ENCODE assay signal across 12 cellular contexts in the genomic region with DNA sequence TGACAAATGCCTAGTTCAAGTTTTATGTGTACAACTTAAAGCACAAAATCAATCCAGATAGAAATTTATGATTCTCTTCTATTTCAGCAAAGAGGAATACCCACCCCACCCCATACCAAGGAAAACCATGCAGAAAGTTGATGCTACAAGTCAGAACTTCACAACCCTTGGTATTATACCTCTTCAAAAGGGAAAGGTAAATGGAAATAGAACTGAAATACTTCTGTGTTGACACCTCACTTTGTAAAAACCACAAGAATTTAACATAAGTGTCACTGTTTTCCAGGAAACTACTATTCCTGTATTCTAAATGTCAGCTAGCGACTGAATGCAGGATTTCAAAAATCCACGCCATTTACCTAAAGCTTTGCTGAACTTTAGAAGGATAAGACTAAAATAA. TPM values are rescaled to one million over a fixed set of nuclear protein-coding genes. Genes with fewer than 3 reads are reported as not detected.
DNase-seq lines count a peak whose midpoint lies in the region; ATAC-seq, FAIRE-seq and TF ChIP-seq lines count a peak whose summit lies in the region.
"Had no signal": no experiment of that assay in that cellular context is flagged by ENCODE, and none has a peak within 500 bp of the region (broad histone marks: within the 10 kb centered on the region; RNA-seq: fewer than 3 reads in every experiment).

No MANE protein-coding gene starts in this region.

- no peak overlapping the region for H3K4me3 ChIP-seq in CD8-positive, alpha-beta T cell (ENCODE audit: low read depth, low read length)
- no peak overlapping the region for H3K4me3 ChIP-seq in bronchial epithelial cell (ENCODE audit: low read depth, low read length)
- H3K4me3 ChIP-seq: body of pancreas had no signal

- TF ChIP-seq CTCF in CD8-positive, alpha-beta T cell (IDR thresholded peaks at IDR 0.05) = no peak
- TF ChIP-seq CTCF in bronchial epithelial cell (IDR thresholded peaks at IDR 0.05; ENCODE audit: insufficient read depth, low read length, severe bottlenecking) (no peak), nephron progenitor cell (IDR thresholded peaks at IDR 0.05) (no peak)

- no peaks in the 10 kb centered on the region for H3K9me3 Mint-ChIP-seq in CD8-positive, alpha-beta T cell
- H3K9me3 Mint-ChIP-seq in nephron progenitor cell = peaks cover 16% of the 10 kb centered on the region

- no peak for FAIRE-seq in bronchial epithelial cell (lab: Jason Lieb, UNC)

- H3K36me3 ChIP-seq in CD8-positive, alpha-beta T cell (ENCODE audit: insufficient read depth, low read length) = no peaks in the 10 kb centered on the region
- H3K36me3 ChIP-seq in bronchial epithelial cell (ENCODE audit: control insufficient read depth, insufficient read depth, low read length) = no peaks in the 10 kb centered on the region

- peak overlapping the region; percentile 98 for H3K27ac Mint-ChIP-seq in CD8-positive, alpha-beta T cell
- no peak overlapping the region for H3K27ac Mint-ChIP-seq in nephron progenitor cell

- peak overlapping the region; percentile 87 for H3K4me3 Mint-ChIP-seq in CD8-positive, alpha-beta T cell
- peak overlapping the region; percentile 88 for H3K4me3 Mint-ChIP-seq in nephron progenitor cell

- no peak for DNase-seq in CD8-positive, alpha-beta T cell
- DNase-seq in NCI-H226 (peak; percentile 7), bronchial epithelial cell (ENCODE audit: low read depth) (peak; percentile 73), nephron progenitor cell (no peak), COR-L47 (lab: John Stamatoyannopoulos, UW) (no peak), DMS53 (lab: John Stamatoyannopoulos, UW) (no peak), Kasumi-1 (lab: John Stamatoyannopoulos, UW) (no peak)
- DNase-seq: body of pancreas, GOT3, IMR-90 had no signal

- ATAC-seq in CD8-positive, alpha-beta T cell = no peak
- ATAC-seq in GM18520 (IDR thresholded peaks at IDR 0.05; ENCODE audit: unreplicated experiment) = no peak
- ATAC-seq: body of pancreas had no signal

- H3K36me3 Mint-ChIP-seq in CD8-positive, alpha-beta T cell = peaks cover 23% of the 10 kb centered on the region
- peaks cover 41% of the 10 kb centered on the region for H3K36me3 Mint-ChIP-seq in nephron progenitor cell (ENCODE audit: low read depth)

- peaks cover 61% of the 10 kb centered on the region for H3K4me1 ChIP-seq in CD8-positive, alpha-beta T cell (ENCODE audit: insufficient read depth, low read length)

- CTCF ChIA-PET in CD8-positive, alpha-beta T cell (lab: Charles Lee) = interaction anchor here (0.9 to 2.8 kb wide), 2 partner anchors 42 to 62 kb away, joined by 3 to 17 read pairs; no protein-coding TSS in a partner anchor

- POLR2A ChIA-PET in CD8-positive, alpha-beta T cell (lab: Charles Lee) = interaction anchor here (0.7 to 1.6 kb wide), 10 partner anchors 8 to 111 kb away, joined by 3 to 5 read pairs (median 3); a partner anchor contains a TSS

- no peaks in the 10 kb centered on the region for H3K27me3 ChIP-seq in CD8-positive, alpha-beta T cell (ENCODE audit: insufficient read depth, low read length)
- no peaks in the 10 kb centered on the region for H3K27me3 ChIP-seq in bronchial epithelial cell (ENCODE audit: control insufficient read depth, insufficient read depth, low read length)
- H3K27me3 ChIP-seq: body of pancreas had no signal

- no peaks in the 10 kb centered on the region for H3K9me3 ChIP-seq in CD8-positive, alpha-beta T cell (ENCODE audit: low read length)
- H3K9me3 ChIP-seq: body of pancreas had no signal

- peak overlapping the region; percentile 8 for H3K27ac ChIP-seq in CD8-positive, alpha-beta T cell (ENCODE audit: low read depth, low read length)
- H3K27ac ChIP-seq: SK-N-MC had no signal

- intact Hi-C loops in CD8-positive, alpha-beta T cell (cut with DNase I, micrococcal nuclease) = loop anchor here (5.0 to 10.0 kb wide), 3 partner anchors 59 to 804 kb away; a partner anchor contains a TSS

- peaks cover 72% of the 10 kb centered on the region for H3K4me1 Mint-ChIP-seq in CD8-positive, alpha-beta T cell (ENCODE audit: low read depth)
- peaks cover 53% of the 10 kb centered on the region for H3K4me1 Mint-ChIP-seq in nephron progenitor cell

- H3K27me3 Mint-ChIP-seq in CD8-positive, alpha-beta T cell (ENCODE audit: low read depth) = no peaks in the 10 kb centered on the region
- peaks cover 3% of the 10 kb centered on the region for H3K27me3 Mint-ChIP-seq in nephron progenitor cell (ENCODE audit: low read depth, poor library complexity)

RNA-seq across cellular contexts. Expression of a gene that starts 3.7 kb away (rescaled TPM):
- 100 to 1,000 TPM; 124 to 129 TPM for total RNA-seq in CD8-positive, alpha-beta T cell
- total RNA-seq in bronchial epithelial cell = 76.3 and 85.5 TPM in 2 replicates

RNA-seq across cellular contexts. Expression of a gene that starts 3.7 kb away (rescaled TPM):
- 100 to 1,000 TPM in 1 of 2 experiments, 10 to 100 TPM in 1; 97.4 to 102 TPM for total RNA-seq in CD8-positive, alpha-beta T cell
- total RNA-seq in bronchial epithelial cell = 40.0 and 51.2 TPM in 2 replicates

RNA-seq across cellular contexts. Expression of a gene that starts 38.1 kb away (rescaled TPM):
- 10 to 100 TPM; 10.7 to 13.1 TPM for total RNA-seq in CD8-positive, alpha-beta T cell
- 14.1 and 15.5 TPM in 2 replicates for total RNA-seq in bronchial epithelial cell

RNA-seq across cellular contexts. Expression of a gene that starts 38.2 kb away (rescaled TPM):
- 10 to 100 TPM; 39.2 to 43.8 TPM for total RNA-seq in CD8-positive, alpha-beta T cell
- 165 and 270 TPM in 2 replicates for total RNA-seq in bronchial epithelial cell

RNA-seq across cellular contexts. Expression of a gene that starts 45.4 kb away (rescaled TPM):
- total RNA-seq in CD8-positive, alpha-beta T cell = 10 to 100 TPM; 18.9 to 19.7 TPM
- 6.1 and 9.9 TPM in 2 replicates for total RNA-seq in bronchial epithelial cell

Comparison
In these comparisons a context has a peak if more than half of its experiments do, and no peak if none do; other contexts are left out.
1. DNase-seq: peak in NCI-H226 (single experiment) and bronchial epithelial cell (single experiment); none in CD8-positive, alpha-beta T cell (0 of 7), nephron progenitor cell (single experiment), COR-L47 (single experiment), DMS53 (single experiment) and Kasumi-1 (0 of 2).